24 cellular contexts compared by ENCODE assay signal in genomic region chr7:33550979-33551378, GRCh38.
"Had no signal": no experiment of that assay in that cellular context is flagged by ENCODE, and none has a peak within 500 bp of the region (broad histone marks: within the 10 kb centered on the region; RNA-seq: fewer than 3 reads in every experiment).

No MANE protein-coding gene starts in this region.

- H3K36me3 Mint-ChIP-seq: natural killer cell treated with Interleukin-12 subunit alpha and Interleukin-12 subunit beta and Interleukin-15 and Interleukin-18, amount 100 ng/mL, for 72 hours; neural progenitor cell had no signal

- H3K27me3 ChIP-seq: esophagus muscularis mucosa, gastroesophageal sphincter, hepatocyte, neural progenitor cell, ovary, right lobe of liver, testis, tibial nerve, upper lobe of right lung, vagina had no signal

- H3K27me3 Mint-ChIP-seq: natural killer cell treated with Interleukin-12 subunit alpha and Interleukin-12 subunit beta and Interleukin-15 and Interleukin-18, amount 100 ng/mL, for 72 hours; stimulated activated naive B cell treated with anti-CD40 and anti-IgM and Interleukin-4, amounts not matched to agents 10 μg/mL and 1 μg/mL and 100 μg/mL, for 72 hours; stimulated activated naive CD8-positive, alpha-beta T cell treated with anti-CD3 and anti-CD28 coated beads, Interleukin-15, amount 100 ng/mL, for 72 hours had no signal

- DNase-seq: effector memory CD4-positive, alpha-beta T cell; glutamatergic neuron; kidney; left colon; mammary epithelial cell; mucosa of descending colon; nucleus accumbens; ovary; right lobe of liver; stimulated activated CD4-positive, alpha-beta T cell treated with anti-CD3 and anti-CD28 coated beads, Interleukin-2, amount 100 ng/mL, for 24 hours; stimulated activated CD4-positive, alpha-beta T cell treated with anti-CD3 and anti-CD28 coated beads, Interleukin-4, amount 100 ng/mL, for 4 hours; stimulated activated naive B cell treated with anti-CD40 and anti-IgM and Interleukin-4, amounts not matched to agents 10 μg/mL and 1 μg/mL and 100 μg/mL, for 72 hours; stimulated activated naive CD8-positive, alpha-beta T cell treated with anti-CD3 and anti-CD28 coated beads, Interleukin-15, amount 100 ng/mL, for 72 hours; testis; upper lobe of right lung had no signal

- H3K27ac ChIP-seq: epithelial cell of prostate, esophagus muscularis mucosa, gastroesophageal sphincter, hepatocyte, neural progenitor cell, ovary, right lobe of liver, skin epidermis, testis, tibial nerve, upper lobe of right lung, vagina had no signal

- H3K9me3 ChIP-seq: esophagus muscularis mucosa, gastroesophageal sphincter, mucosa of descending colon, ovary, right lobe of liver, testis, tibial nerve, upper lobe of right lung, vagina had no signal

- H3K27ac Mint-ChIP-seq: natural killer cell treated with Interleukin-12 subunit alpha and Interleukin-12 subunit beta and Interleukin-15 and Interleukin-18, amount 100 ng/mL, for 72 hours; neural progenitor cell; stimulated activated naive B cell treated with anti-CD40 and anti-IgM and Interleukin-4, amounts not matched to agents 10 μg/mL and 1 μg/mL and 100 μg/mL, for 72 hours; stimulated activated naive CD8-positive, alpha-beta T cell treated with anti-CD3 and anti-CD28 coated beads, Interleukin-15, amount 100 ng/mL, for 72 hours had no signal

- H3K9ac ChIP-seq: neural progenitor cell had no signal

- H3K4me3 ChIP-seq: esophagus muscularis mucosa, gastroesophageal sphincter, hepatocyte, mucosa of descending colon, neural progenitor cell, ovary, right lobe of liver, skin epidermis, testis, tibial nerve, upper lobe of right lung, vagina had no signal

- ATAC-seq: gastroesophageal sphincter; left colon; mucosa of descending colon; natural killer cell treated with Interleukin-12 subunit alpha and Interleukin-12 subunit beta and Interleukin-15 and Interleukin-18, amount 100 ng/mL, for 72 hours; right lobe of liver; stimulated activated naive B cell treated with anti-CD40 and anti-IgM and Interleukin-4, amounts not matched to agents 10 μg/mL and 1 μg/mL and 100 μg/mL, for 72 hours; stimulated activated naive CD8-positive, alpha-beta T cell treated with anti-CD3 and anti-CD28 coated beads, Interleukin-15, amount 100 ng/mL, for 72 hours; upper lobe of right lung had no signal

- H3K36me3 ChIP-seq: esophagus muscularis mucosa, gastroesophageal sphincter, neural progenitor cell, ovary, right lobe of liver, tibial nerve, upper lobe of right lung, vagina had no signal

- H3K4me1 ChIP-seq: neural progenitor cell, right lobe of liver, testis, tibial nerve, upper lobe of right lung, vagina had no signal

- H3K9me3 Mint-ChIP-seq: natural killer cell treated with Interleukin-12 subunit alpha and Interleukin-12 subunit beta and Interleukin-15 and Interleukin-18, amount 100 ng/mL, for 72 hours; neural progenitor cell; stimulated activated naive B cell treated with anti-CD40 and anti-IgM and Interleukin-4, amounts not matched to agents 10 μg/mL and 1 μg/mL and 100 μg/mL, for 72 hours had no signal

- H3K4me1 Mint-ChIP-seq: neural progenitor cell; stimulated activated naive B cell treated with anti-CD40 and anti-IgM and Interleukin-4, amounts not matched to agents 10 μg/mL and 1 μg/mL and 100 μg/mL, for 72 hours; stimulated activated naive CD8-positive, alpha-beta T cell treated with anti-CD3 and anti-CD28 coated beads, Interleukin-15, amount 100 ng/mL, for 72 hours had no signal

- H3K4me3 Mint-ChIP-seq: natural killer cell treated with Interleukin-12 subunit alpha and Interleukin-12 subunit beta and Interleukin-15 and Interleukin-18, amount 100 ng/mL, for 72 hours; neural progenitor cell; stimulated activated naive B cell treated with anti-CD40 and anti-IgM and Interleukin-4, amounts not matched to agents 10 μg/mL and 1 μg/mL and 100 μg/mL, for 72 hours; stimulated activated naive CD8-positive, alpha-beta T cell treated with anti-CD3 and anti-CD28 coated beads, Interleukin-15, amount 100 ng/mL, for 72 hours had no signal
